In the genomic region with DNA sequence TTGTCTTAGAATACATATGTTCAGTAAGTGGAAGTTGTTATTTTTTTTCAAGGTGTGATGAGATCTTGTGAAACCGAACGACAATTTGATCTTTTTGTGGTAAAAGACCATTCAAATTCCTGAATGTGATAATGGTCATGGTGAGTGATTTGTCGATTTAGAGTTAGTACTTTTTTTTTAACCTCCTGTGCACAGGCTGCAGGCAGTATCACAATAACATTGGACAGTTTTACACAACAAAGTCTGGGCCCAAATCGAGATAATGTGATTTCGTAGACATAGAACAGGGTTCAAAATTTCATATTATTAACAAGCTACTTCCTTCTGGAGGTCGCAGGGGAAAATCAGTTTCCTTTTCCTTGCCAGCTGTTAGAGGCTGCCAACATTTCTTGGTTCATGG, we compare ENCODE assay signal across 8 cellular contexts. TPM values are rescaled to one million over a fixed set of nuclear protein-coding genes. Genes with fewer than 3 reads are reported as not detected.
"Had no signal": no experiment of that assay in that cellular context is flagged by ENCODE, and none has a peak within 500 bp of the region (broad histone marks: within the 10 kb centered on the region; RNA-seq: fewer than 3 reads in every experiment).

No MANE protein-coding gene starts in this region.

- H3K4me3 Mint-ChIP-seq: IgD-negative memory B cell had no signal

- H3K4me3 ChIP-seq: K562 had no signal

- H3K27ac ChIP-seq: HL-60 had no signal

- ATAC-seq: HepG2, K562 had no signal

- H3K36me3 Mint-ChIP-seq: IgD-negative memory B cell had no signal

- H3K27ac Mint-ChIP-seq: IgD-negative memory B cell had no signal

- DNase-seq: IMR-90, KBM-7, KG1 had no signal

- H3K4me1 Mint-ChIP-seq: IgD-negative memory B cell had no signal

RNA-seq across cellular contexts. Expression of a gene that starts 48.6 kb away (rescaled TPM):
- total RNA-seq: HepG2, HT-29, IMR-90, K562 had no signal
